In the genomic region with DNA sequence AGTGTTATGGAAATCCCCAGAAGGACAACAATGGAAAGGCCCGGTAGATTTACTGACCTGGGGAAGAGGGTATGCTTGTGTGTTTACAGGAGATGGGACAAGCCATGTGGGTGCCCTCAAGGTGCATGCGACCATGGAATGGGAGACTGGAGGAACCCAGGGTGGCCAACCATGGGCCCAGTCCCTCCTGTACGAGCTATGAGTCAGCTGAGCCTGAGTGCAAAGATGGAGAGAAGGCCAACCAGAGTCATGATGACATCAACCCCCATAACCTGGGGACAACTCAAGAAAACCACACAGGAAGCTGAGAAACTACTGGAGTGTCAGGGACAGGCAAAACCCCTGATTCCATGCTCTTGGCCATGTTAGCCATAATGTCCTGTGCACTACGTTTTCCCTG, we compare ENCODE assay signal across 3 cellular contexts.
TF ChIP-seq lines count a peak whose summit lies in the region.

No MANE protein-coding gene starts in this region.

TF ChIP-seq in liver, 16 proteins besides CTCF, POLR2A, EP300 and RAD21:
- TF ChIP-seq, protein P1, sequence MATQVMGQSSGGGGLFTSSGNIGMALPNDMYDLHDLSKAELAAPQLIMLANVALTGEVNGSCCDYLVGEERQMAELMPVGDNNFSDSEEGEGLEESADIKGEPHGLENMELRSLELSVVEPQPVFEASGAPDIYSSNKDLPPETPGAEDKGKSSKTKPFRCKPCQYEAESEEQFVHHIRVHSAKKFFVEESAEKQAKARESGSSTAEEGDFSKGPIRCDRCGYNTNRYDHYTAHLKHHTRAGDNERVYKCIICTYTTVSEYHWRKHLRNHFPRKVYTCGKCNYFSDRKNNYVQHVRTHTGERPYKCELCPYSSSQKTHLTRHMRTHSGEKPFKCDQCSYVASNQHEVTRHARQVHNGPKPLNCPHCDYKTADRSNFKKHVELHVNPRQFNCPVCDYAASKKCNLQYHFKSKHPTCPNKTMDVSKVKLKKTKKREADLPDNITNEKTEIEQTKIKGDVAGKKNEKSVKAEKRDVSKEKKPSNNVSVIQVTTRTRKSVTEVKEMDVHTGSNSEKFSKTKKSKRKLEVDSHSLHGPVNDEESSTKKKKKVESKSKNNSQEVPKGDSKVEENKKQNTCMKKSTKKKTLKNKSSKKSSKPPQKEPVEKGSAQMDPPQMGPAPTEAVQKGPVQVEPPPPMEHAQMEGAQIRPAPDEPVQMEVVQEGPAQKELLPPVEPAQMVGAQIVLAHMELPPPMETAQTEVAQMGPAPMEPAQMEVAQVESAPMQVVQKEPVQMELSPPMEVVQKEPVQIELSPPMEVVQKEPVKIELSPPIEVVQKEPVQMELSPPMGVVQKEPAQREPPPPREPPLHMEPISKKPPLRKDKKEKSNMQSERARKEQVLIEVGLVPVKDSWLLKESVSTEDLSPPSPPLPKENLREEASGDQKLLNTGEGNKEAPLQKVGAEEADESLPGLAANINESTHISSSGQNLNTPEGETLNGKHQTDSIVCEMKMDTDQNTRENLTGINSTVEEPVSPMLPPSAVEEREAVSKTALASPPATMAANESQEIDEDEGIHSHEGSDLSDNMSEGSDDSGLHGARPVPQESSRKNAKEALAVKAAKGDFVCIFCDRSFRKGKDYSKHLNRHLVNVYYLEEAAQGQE (IDR thresholded peaks at IDR 0.05) = no peak
- TF ChIP-seq, protein P2, sequence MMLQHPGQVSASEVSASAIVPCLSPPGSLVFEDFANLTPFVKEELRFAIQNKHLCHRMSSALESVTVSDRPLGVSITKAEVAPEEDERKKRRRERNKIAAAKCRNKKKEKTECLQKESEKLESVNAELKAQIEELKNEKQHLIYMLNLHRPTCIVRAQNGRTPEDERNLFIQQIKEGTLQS (IDR thresholded peaks at IDR 0.05) = no peak
- no peak for TF ChIP-seq FOXA2 (IDR thresholded peaks at IDR 0.05)
- TF ChIP-seq EGR1 (IDR thresholded peaks at IDR 0.05; ENCODE audit: low read depth in 2 of 2) = no peak
- TF ChIP-seq, protein P3, sequence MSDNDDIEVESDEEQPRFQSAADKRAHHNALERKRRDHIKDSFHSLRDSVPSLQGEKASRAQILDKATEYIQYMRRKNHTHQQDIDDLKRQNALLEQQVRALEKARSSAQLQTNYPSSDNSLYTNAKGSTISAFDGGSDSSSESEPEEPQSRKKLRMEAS (IDR thresholded peaks at IDR 0.05) = no peak
- TF ChIP-seq FOXA1 (IDR thresholded peaks at IDR 0.05) = no peak
- TF ChIP-seq, protein P4, sequence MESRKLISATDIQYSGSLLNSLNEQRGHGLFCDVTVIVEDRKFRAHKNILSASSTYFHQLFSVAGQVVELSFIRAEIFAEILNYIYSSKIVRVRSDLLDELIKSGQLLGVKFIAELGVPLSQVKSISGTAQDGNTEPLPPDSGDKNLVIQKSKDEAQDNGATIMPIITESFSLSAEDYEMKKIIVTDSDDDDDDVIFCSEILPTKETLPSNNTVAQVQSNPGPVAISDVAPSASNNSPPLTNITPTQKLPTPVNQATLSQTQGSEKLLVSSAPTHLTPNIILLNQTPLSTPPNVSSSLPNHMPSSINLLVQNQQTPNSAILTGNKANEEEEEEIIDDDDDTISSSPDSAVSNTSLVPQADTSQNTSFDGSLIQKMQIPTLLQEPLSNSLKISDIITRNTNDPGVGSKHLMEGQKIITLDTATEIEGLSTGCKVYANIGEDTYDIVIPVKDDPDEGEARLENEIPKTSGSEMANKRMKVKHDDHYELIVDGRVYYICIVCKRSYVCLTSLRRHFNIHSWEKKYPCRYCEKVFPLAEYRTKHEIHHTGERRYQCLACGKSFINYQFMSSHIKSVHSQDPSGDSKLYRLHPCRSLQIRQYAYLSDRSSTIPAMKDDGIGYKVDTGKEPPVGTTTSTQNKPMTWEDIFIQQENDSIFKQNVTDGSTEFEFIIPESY (IDR thresholded peaks at IDR 0.05) = no peak
- no peak for TF ChIP-seq TAF1 (conservative IDR thresholded peaks at IDR 0.05)
- no peak for TF ChIP-seq HNF4G (IDR thresholded peaks at IDR 0.05)
- TF ChIP-seq YY1 (IDR thresholded peaks at IDR 0.05) = no peak
- TF ChIP-seq SP1 (IDR thresholded peaks at IDR 0.05) = no peak
- TF ChIP-seq JUND (IDR thresholded peaks at IDR 0.05) = no peak
- TF ChIP-seq HNF4A (conservative IDR thresholded peaks at IDR 0.05) = no peak
- no peak for TF ChIP-seq RXRA (IDR thresholded peaks at IDR 0.05)
- TF ChIP-seq GABPA (IDR thresholded peaks at IDR 0.05 in 1 of 2, conservative IDR thresholded peaks at IDR 0.05 in 1 of 2) = no peak
- TF ChIP-seq NR2F2 (IDR thresholded peaks at IDR 0.05) = no peak

TF ChIP-seq in HepG2, 621 proteins besides CTCF, POLR2A, EP300 and RAD21:
- TF ChIP-seq KMT2B (CRISPR knock-in tag; IDR thresholded peaks at IDR 0.05) (no peak), MIER3 (CRISPR knock-in tag; IDR thresholded peaks at IDR 0.05; ENCODE audit: borderline replicate concordance) (no peak), ZNF788 (CRISPR knock-in tag; IDR thresholded peaks at IDR 0.05; ENCODE audit: borderline replicate concordance) (no peak), ZBTB3 (CRISPR knock-in tag; IDR thresholded peaks at IDR 0.05; ENCODE audit: borderline replicate concordance, low read depth) (no peak), SIN3B (IDR thresholded peaks at IDR 0.05; ENCODE audit: low read length) (no peak), AGO2 (optimal IDR thresholded peaks at IDR 0.05; ENCODE audit: low read depth, low read length) (no peak), JUND (CRISPR knock-in tag; IDR thresholded peaks at IDR 0.05) (no peak), TARDBP (CRISPR knock-in tag; IDR thresholded peaks at IDR 0.05) (no peak), MXD4 (CRISPR knock-in tag; IDR thresholded peaks at IDR 0.05) (no peak), BRD4 (CRISPR knock-in tag; IDR thresholded peaks at IDR 0.05) (no peak), MZF1 (CRISPR knock-in tag; IDR thresholded peaks at IDR 0.05; ENCODE audit: borderline replicate concordance) (no peak), JUNB (CRISPR knock-in tag; IDR thresholded peaks at IDR 0.05; ENCODE audit: borderline replicate concordance) (no peak), ZFAT (CRISPR knock-in tag; conservative IDR thresholded peaks at IDR 0.05) (no peak), FIP1L1 (IDR thresholded peaks at IDR 0.05; ENCODE audit: borderline replicate concordance, insufficient read depth, low read depth, low read length) (no peak)
- TF ChIP-seq, protein P5, sequence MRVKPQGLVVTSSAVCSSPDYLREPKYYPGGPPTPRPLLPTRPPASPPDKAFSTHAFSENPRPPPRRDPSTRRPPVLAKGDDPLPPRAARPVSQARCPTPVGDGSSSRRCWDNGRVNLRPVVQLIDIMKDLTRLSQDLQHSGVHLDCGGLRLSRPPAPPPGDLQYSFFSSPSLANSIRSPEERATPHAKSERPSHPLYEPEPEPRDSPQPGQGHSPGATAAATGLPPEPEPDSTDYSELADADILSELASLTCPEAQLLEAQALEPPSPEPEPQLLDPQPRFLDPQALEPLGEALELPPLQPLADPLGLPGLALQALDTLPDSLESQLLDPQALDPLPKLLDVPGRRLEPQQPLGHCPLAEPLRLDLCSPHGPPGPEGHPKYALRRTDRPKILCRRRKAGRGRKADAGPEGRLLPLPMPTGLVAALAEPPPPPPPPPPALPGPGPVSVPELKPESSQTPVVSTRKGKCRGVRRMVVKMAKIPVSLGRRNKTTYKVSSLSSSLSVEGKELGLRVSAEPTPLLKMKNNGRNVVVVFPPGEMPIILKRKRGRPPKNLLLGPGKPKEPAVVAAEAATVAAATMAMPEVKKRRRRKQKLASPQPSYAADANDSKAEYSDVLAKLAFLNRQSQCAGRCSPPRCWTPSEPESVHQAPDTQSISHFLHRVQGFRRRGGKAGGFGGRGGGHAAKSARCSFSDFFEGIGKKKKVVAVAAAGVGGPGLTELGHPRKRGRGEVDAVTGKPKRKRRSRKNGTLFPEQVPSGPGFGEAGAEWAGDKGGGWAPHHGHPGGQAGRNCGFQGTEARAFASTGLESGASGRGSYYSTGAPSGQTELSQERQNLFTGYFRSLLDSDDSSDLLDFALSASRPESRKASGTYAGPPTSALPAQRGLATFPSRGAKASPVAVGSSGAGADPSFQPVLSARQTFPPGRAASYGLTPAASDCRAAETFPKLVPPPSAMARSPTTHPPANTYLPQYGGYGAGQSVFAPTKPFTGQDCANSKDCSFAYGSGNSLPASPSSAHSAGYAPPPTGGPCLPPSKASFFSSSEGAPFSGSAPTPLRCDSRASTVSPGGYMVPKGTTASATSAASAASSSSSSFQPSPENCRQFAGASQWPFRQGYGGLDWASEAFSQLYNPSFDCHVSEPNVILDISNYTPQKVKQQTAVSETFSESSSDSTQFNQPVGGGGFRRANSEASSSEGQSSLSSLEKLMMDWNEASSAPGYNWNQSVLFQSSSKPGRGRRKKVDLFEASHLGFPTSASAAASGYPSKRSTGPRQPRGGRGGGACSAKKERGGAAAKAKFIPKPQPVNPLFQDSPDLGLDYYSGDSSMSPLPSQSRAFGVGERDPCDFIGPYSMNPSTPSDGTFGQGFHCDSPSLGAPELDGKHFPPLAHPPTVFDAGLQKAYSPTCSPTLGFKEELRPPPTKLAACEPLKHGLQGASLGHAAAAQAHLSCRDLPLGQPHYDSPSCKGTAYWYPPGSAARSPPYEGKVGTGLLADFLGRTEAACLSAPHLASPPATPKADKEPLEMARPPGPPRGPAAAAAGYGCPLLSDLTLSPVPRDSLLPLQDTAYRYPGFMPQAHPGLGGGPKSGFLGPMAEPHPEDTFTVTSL (CRISPR knock-in tag; IDR thresholded peaks at IDR 0.05; ENCODE audit: borderline replicate concordance) = no peak

TF ChIP-seq in GM23338, 12 proteins besides CTCF, POLR2A, EP300 and RAD21:
- TF ChIP-seq ZNF114 (CRISPR knock-in tag; IDR thresholded peaks at IDR 0.05) = no peak
- TF ChIP-seq, protein P6, sequence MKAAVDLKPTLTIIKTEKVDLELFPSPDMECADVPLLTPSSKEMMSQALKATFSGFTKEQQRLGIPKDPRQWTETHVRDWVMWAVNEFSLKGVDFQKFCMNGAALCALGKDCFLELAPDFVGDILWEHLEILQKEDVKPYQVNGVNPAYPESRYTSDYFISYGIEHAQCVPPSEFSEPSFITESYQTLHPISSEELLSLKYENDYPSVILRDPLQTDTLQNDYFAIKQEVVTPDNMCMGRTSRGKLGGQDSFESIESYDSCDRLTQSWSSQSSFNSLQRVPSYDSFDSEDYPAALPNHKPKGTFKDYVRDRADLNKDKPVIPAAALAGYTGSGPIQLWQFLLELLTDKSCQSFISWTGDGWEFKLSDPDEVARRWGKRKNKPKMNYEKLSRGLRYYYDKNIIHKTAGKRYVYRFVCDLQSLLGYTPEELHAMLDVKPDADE (IDR thresholded peaks at IDR 0.05) = no peak
- no peak for TF ChIP-seq EZH2phosphoT487 (IDR thresholded peaks at IDR 0.05; ENCODE audit: unreplicated experiment)
